In genomic region chr18:31230495-31230894, GRCh38 we compare ENCODE assay signal across 10 cellular contexts.
DNase-seq lines count a peak whose midpoint lies in the region; ATAC-seq, FAIRE-seq and TF ChIP-seq lines count a peak whose summit lies in the region.
"Had no signal": no experiment of that assay in that cellular context is flagged by ENCODE, and none has a peak within 500 bp of the region (broad histone marks: within the 10 kb centered on the region; RNA-seq: fewer than 3 reads in every experiment).

No MANE protein-coding gene starts in this region.

- no peak for FAIRE-seq in pancreas (lab: Jason Lieb, UNC)

- no TSS peak for BruUV-seq in PC-9 (replicated peaks; lab: Mats Ljungman, UMichigan)

- no peak overlapping the region for H2AFZ ChIP-seq in PC-9

- peaks cover 6% of the 10 kb centered on the region; the same call in 1 of the 2 replicates for H3F3A ChIP-seq in PC-9 (ENCODE audit: insufficient read depth, low read depth)

- intact Hi-C loops in PC-9 (cut with micrococcal nuclease; ENCODE audit: unreplicated experiment) (no loop called here), pancreas (cut with DNase I) (no loop called here), left colon (cut with DNase I, micrococcal nuclease) (no loop called here), ascending aorta (cut with DNase I) (no loop called here)

- H3K4me1 ChIP-seq in PC-9 (replicated peaks; ENCODE audit: insufficient read depth) (peaks cover 18% of the 10 kb centered on the region), pancreas (peaks cover 10 to 15% (median 13%) of the 10 kb centered on the region in 3 donors), ascending aorta (peaks cover 3% of the 10 kb centered on the region in 2 donors)

- DNase-seq in PC-9, result peak in 1 of 2 experiments; percentile 82
- no peak for DNase-seq in pancreas
- DNase-seq in 8988T, result no peak
- DNase-seq in left colon, result no peak
- no peak for DNase-seq in omental fat pad (ENCODE audit: low spot score)
- no peak for DNase-seq in ascending aorta (ENCODE audit: low spot score in 2 of 2)
- DNase-seq: activated CD8-positive, alpha-beta memory T cell treated with anti-CD3 and anti-CD28 coated beads, Interleukin-2, amount 10 ng/mL, durations not matched to agents 7 days and 5 days; KBM-7 had no signal

- H3K9me2 ChIP-seq in PC-9 (ENCODE audit: insufficient read depth), result no peaks in the 10 kb centered on the region

- ATAC-seq in GM18907 (IDR thresholded peaks at IDR 0.05; ENCODE audit: unreplicated experiment) (peak; percentile 63), HG02870 (IDR thresholded peaks at IDR 0.05; ENCODE audit: unreplicated experiment) (peak; percentile 86), pancreas (peak in 3 of 4 donors; percentile 43 to 76 (median 58)), left colon (no peak), omental fat pad (ENCODE audit: low FRiP score) (no peak)
- ATAC-seq: activated CD8-positive, alpha-beta memory T cell treated with anti-CD3 and anti-CD28 coated beads, Interleukin-2, amount 10 ng/mL, durations not matched to agents 7 days and 5 days had no signal

- CTCF ChIA-PET in PC-9 (lab: Charles Lee), result no interaction called here

- H3K27ac ChIP-seq in PC-9 (peak overlapping the region; percentile 76), pancreas (peak overlapping the region in 2 of 4 donors; percentile 7 to 56), ascending aorta (no peak overlapping the region)

- no peak overlapping the region; the same call in 1 of the 2 replicates for H3K4me2 ChIP-seq in PC-9

- H3K36me3 ChIP-seq in PC-9 (ENCODE audit: low read depth) (no peaks in the 10 kb centered on the region), pancreas (no peaks in the 10 kb centered on the region), ascending aorta (no peaks in the 10 kb centered on the region)

- H3K79me2 ChIP-seq in PC-9 (ENCODE audit: low read depth), result no peaks in the 10 kb centered on the region

- no peaks in the 10 kb centered on the region for H4K20me1 ChIP-seq in PC-9 (ENCODE audit: insufficient read depth)

- 36 to 58% methylated on average over 3 of the region's 3 CpGs for WGBS in pancreas, 2 donors

- no peak for TF ChIP-seq CTCF in PC-9 (conservative IDR thresholded peaks at IDR 0.05)
- no peak for TF ChIP-seq CTCF in pancreas (IDR thresholded peaks at IDR 0.05)
- TF ChIP-seq CTCF in omental fat pad (IDR thresholded peaks at IDR 0.05), result no peak
- no peak for TF ChIP-seq CTCF in ascending aorta (IDR thresholded peaks at IDR 0.05)

- POLR2A ChIA-PET in PC-9 (lab: Charles Lee; ENCODE audit: unreplicated experiment), result no interaction called here

- H3K27me3 ChIP-seq in PC-9 (ENCODE audit: insufficient read depth, low read depth) (no peaks in the 10 kb centered on the region), pancreas (no peaks in the 10 kb centered on the region), ascending aorta (no peaks in the 10 kb centered on the region)

- H3K4me3 ChIP-seq in PC-9 (no peak overlapping the region), pancreas (no peak overlapping the region), ascending aorta (no peak overlapping the region)

- H3K9me3 ChIP-seq in PC-9 (ENCODE audit: insufficient read depth, low read depth) (no peaks in the 10 kb centered on the region; the same call in 1 of the 2 replicates), pancreas (no peaks in the 10 kb centered on the region), ascending aorta (no peaks in the 10 kb centered on the region)

Comparison
In these comparisons a context has a peak if more than half of its experiments do, and no peak if none do; other contexts are left out.
1. ATAC-seq: peak in GM18907 (single experiment), HG02870 (single experiment) and pancreas (3 of 4); none in left colon (single experiment) and omental fat pad (single experiment).